Comparison of ENCODE assay signal across 25 cellular contexts in the genomic region with DNA sequence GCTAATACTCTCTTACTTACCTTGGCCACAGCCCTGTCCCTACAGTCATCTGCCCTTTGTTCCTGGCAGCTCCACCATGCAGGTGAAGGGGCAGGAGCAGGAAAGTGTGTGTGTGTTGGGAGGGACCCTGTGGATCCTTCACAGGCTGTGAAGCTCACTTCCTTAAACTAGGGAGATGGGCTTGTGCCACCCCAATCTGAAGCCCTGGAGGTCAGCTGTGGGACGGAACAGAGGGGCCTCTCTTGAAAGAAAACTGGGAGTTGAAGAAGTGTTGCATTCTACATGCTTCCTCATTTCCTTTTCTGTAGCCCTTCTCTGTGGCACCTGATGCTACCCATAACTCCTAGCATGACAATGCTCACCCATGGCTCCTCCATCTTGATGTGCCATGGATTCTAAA.
"Had no signal": no experiment of that assay in that cellular context is flagged by ENCODE, and none has a peak within 500 bp of the region (broad histone marks: within the 10 kb centered on the region; RNA-seq: fewer than 3 reads in every experiment).

No MANE protein-coding gene starts in this region.

- H3K9me3 Mint-ChIP-seq: activated naive CD4-positive, alpha-beta T cell treated with anti-CD3 and anti-CD28 coated beads for 36 hours; activated naive CD8-positive, alpha-beta T cell treated with anti-CD3 and anti-CD28 coated beads, Interleukin-2, amount 10 ng/mL, durations not matched to agents 7 days and 5 days; activated T-cell treated with anti-CD3 and anti-CD28 coated beads, Interleukin-2, amount 50 U/mL, for 4 hours; naive B cell; neural crest cell; stimulated activated naive B cell treated with anti-CD40 and anti-IgM and Interleukin-4, amounts not matched to agents 10 μg/mL and 1 μg/mL and 100 μg/mL, for 72 hours; T-cell had no signal

- H3K27ac Mint-ChIP-seq: activated naive CD4-positive, alpha-beta T cell treated with anti-CD3 and anti-CD28 coated beads for 36 hours; stimulated activated naive B cell treated with anti-CD40 and anti-IgM and Interleukin-4, amounts not matched to agents 10 μg/mL and 1 μg/mL and 100 μg/mL, for 72 hours; T-cell had no signal

- H3K4me3 ChIP-seq: coronary artery, lower lobe of right lung, testis, vagina had no signal

- ATAC-seq: activated T-cell treated with anti-CD3 and anti-CD28 coated beads, Interleukin-2, amount 50 U/mL, for 4 hours; left lobe of liver; lower lobe of right lung; sciatic nerve; stimulated activated naive B cell treated with anti-CD40 and anti-IgM and Interleukin-4, amounts not matched to agents 10 μg/mL and 1 μg/mL and 100 μg/mL, for 72 hours; T-cell had no signal

- H3K4me1 ChIP-seq: lower lobe of right lung, testis, vagina had no signal

- H3K36me3 Mint-ChIP-seq: naive B cell had no signal

- H3K9me3 ChIP-seq: lower lobe of right lung, testis, vagina had no signal

- H3K4me1 Mint-ChIP-seq: neural crest cell, T-cell had no signal

- H3K27ac ChIP-seq: coronary artery, lower lobe of right lung, testis, vagina had no signal

- DNase-seq: activated CD4-positive, alpha-beta T cell treated with anti-CD3 and anti-CD28 coated beads for 48 hours; activated CD8-positive, alpha-beta memory T cell treated with anti-CD3 and anti-CD28 coated beads for 24 hours; activated CD8-positive, alpha-beta memory T cell treated with anti-CD3 and anti-CD28 coated beads, Interleukin-2, amount 50 U/mL, for 4 hours; activated effector memory CD4-positive, alpha-beta T cell treated with Interleukin-2 at 50 U/mL for 16 hours; activated naive CD4-positive, alpha-beta T cell treated with anti-CD3 and anti-CD28 coated beads for 36 hours; activated naive CD8-positive, alpha-beta T cell treated with anti-CD3 and anti-CD28 coated beads, Interleukin-2, amount 10 ng/mL, durations not matched to agents 7 days and 5 days; activated T-cell treated with anti-CD3 and anti-CD28 coated beads, Interleukin-2, amount 50 U/mL, for 4 hours; amygdala; erythroblast; foreskin fibroblast; kidney; lower lobe of right lung; naive B cell; posterior cingulate gyrus; small intestine; stimulated activated CD4-positive, alpha-beta T cell treated with anti-CD3 and anti-CD28 coated beads, Interleukin-15, amount 100 ng/mL, for 24 hours; stimulated activated naive B cell treated with anti-CD40 and anti-IgM and Interleukin-4, amounts not matched to agents 10 μg/mL and 1 μg/mL and 100 μg/mL, for 72 hours; T-cell; testis; trophoblast cell had no signal

- H3K27me3 Mint-ChIP-seq: activated naive CD8-positive, alpha-beta T cell treated with anti-CD3 and anti-CD28 coated beads, Interleukin-2, amount 10 ng/mL, durations not matched to agents 7 days and 5 days; naive B cell; stimulated activated naive B cell treated with anti-CD40 and anti-IgM and Interleukin-4, amounts not matched to agents 10 μg/mL and 1 μg/mL and 100 μg/mL, for 72 hours; T-cell had no signal

- H3K27me3 ChIP-seq: testis, vagina had no signal

- H3K4me3 Mint-ChIP-seq: activated naive CD4-positive, alpha-beta T cell treated with anti-CD3 and anti-CD28 coated beads for 36 hours; activated naive CD8-positive, alpha-beta T cell treated with anti-CD3 and anti-CD28 coated beads, Interleukin-2, amount 10 ng/mL, durations not matched to agents 7 days and 5 days; activated T-cell treated with anti-CD3 and anti-CD28 coated beads, Interleukin-2, amount 50 U/mL, for 4 hours; naive B cell; neural crest cell; stimulated activated naive B cell treated with anti-CD40 and anti-IgM and Interleukin-4, amounts not matched to agents 10 μg/mL and 1 μg/mL and 100 μg/mL, for 72 hours; T-cell had no signal
